In the genomic region with DNA sequence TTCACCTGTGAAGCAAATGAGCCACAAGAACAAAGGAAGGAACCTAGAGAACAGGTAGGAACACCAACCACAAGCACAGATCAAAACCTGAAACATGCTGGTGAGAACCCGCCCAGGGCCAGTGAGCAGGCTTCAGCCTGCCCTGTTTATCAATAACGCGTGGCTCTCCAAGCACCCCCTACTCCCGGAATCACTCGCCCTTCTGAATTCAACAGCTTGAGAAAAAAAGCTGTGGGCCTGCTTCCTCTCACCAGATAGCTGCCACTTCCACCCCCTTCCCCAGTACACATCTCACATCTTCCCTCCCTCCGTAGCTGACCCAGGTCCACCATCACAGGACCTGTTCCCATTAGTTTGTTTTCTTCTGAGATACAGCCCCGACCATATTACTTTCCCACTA, we compare ENCODE assay signal across 9 cellular contexts. TPM values are rescaled to one million over a fixed set of nuclear protein-coding genes. Genes with fewer than 3 reads are reported as not detected.
DNase-seq lines count a peak whose midpoint lies in the region; ATAC-seq and TF ChIP-seq lines count a peak whose summit lies in the region.
"Had no signal": no experiment of that assay in that cellular context is flagged by ENCODE, and none has a peak within 500 bp of the region (broad histone marks: within the 10 kb centered on the region; RNA-seq: fewer than 3 reads in every experiment).

No MANE protein-coding gene starts in this region.

- H3K9me3 Mint-ChIP-seq in Caco-2 (ENCODE audit: unreplicated experiment): no peaks in the 10 kb centered on the region
- H3K9me3 Mint-ChIP-seq in activated CD8-positive, alpha-beta T cell treated with anti-CD3 and anti-CD28 coated beads for 36 hours: no peaks in the 10 kb centered on the region
- no peaks in the 10 kb centered on the region for H3K9me3 Mint-ChIP-seq in naive thymus-derived CD4-positive, alpha-beta T cell

- H3K27me3 Mint-ChIP-seq in Caco-2 (ENCODE audit: insufficient read depth, unreplicated experiment): no peaks in the 10 kb centered on the region
- no peaks in the 10 kb centered on the region for H3K27me3 Mint-ChIP-seq in activated CD8-positive, alpha-beta T cell treated with anti-CD3 and anti-CD28 coated beads for 36 hours
- no peaks in the 10 kb centered on the region for H3K27me3 Mint-ChIP-seq in naive thymus-derived CD4-positive, alpha-beta T cell

- no peaks in the 10 kb centered on the region for H3K9me3 ChIP-seq in Caco-2
- no peaks in the 10 kb centered on the region for H3K9me3 ChIP-seq in naive thymus-derived CD4-positive, alpha-beta T cell (ENCODE audit: control insufficient read depth in 2 of 3, low read length in 3 of 3)

- intact Hi-C loops in Caco-2 (cut with micrococcal nuclease; ENCODE audit: unreplicated experiment): no loop called here
- intact Hi-C loops in activated CD8-positive, alpha-beta T cell treated with anti-CD3 and anti-CD28 coated beads for 36 hours (cut with micrococcal nuclease): no loop called here
- intact Hi-C loops in naive thymus-derived CD4-positive, alpha-beta T cell (cut with micrococcal nuclease): no loop called here

- no TSS peak for BruUV-seq in Caco-2 (replicated peaks; lab: Mats Ljungman, UMichigan)

- no peaks in the 10 kb centered on the region for H3K27me3 ChIP-seq in Caco-2 (replicated peaks; ENCODE audit: control insufficient read depth, insufficient read depth, low read length)
- H3K27me3 ChIP-seq in naive thymus-derived CD4-positive, alpha-beta T cell (ENCODE audit: control insufficient read depth in 2 of 2, insufficient read depth in 2 of 2, low read length in 2 of 2): no peaks in the 10 kb centered on the region

- peak overlapping the region; percentile 9 for H3K27ac Mint-ChIP-seq in Caco-2 (ENCODE audit: unreplicated experiment)
- peak overlapping the region; percentile 77 for H3K27ac Mint-ChIP-seq in activated CD8-positive, alpha-beta T cell treated with anti-CD3 and anti-CD28 coated beads for 36 hours
- peak overlapping the region; percentile 60 to 98 (median 86) for H3K27ac Mint-ChIP-seq in naive thymus-derived CD4-positive, alpha-beta T cell

- TF ChIP-seq CTCF in Caco-2 (IDR thresholded peaks at IDR 0.05; ENCODE audit: insufficient read depth in 1 of 2, low read depth in 1 of 2, low read length in 1 of 2, severe bottlenecking in 1 of 2, unreplicated experiment in 1 of 2): no peak
- no peak for TF ChIP-seq CTCF in activated CD8-positive, alpha-beta T cell treated with anti-CD3 and anti-CD28 coated beads for 36 hours (IDR thresholded peaks at IDR 0.05)

- H3K36me3 ChIP-seq in Caco-2 (ENCODE audit: control insufficient read depth, insufficient read depth, low read length): peaks cover 2% of the 10 kb centered on the region; the same call in 1 of the 2 replicates
- peaks cover 0 to 33% (median 5%) of the 10 kb centered on the region in 3 experiments for H3K36me3 ChIP-seq in naive thymus-derived CD4-positive, alpha-beta T cell (ENCODE audit: control insufficient read depth in 2 of 3, insufficient read depth in 3 of 3, low read length in 3 of 3)

- peaks cover 44% of the 10 kb centered on the region for H3K36me3 Mint-ChIP-seq in Caco-2 (ENCODE audit: insufficient read depth, unreplicated experiment)
- peaks cover 22% of the 10 kb centered on the region for H3K36me3 Mint-ChIP-seq in activated CD8-positive, alpha-beta T cell treated with anti-CD3 and anti-CD28 coated beads for 36 hours (ENCODE audit: low read depth)
- peaks cover 7 to 15% (median 9%) of the 10 kb centered on the region in 5 donors for H3K36me3 Mint-ChIP-seq in naive thymus-derived CD4-positive, alpha-beta T cell

- CTCF ChIA-PET in Caco-2 (lab: Charles Lee): no interaction called here
- CTCF ChIA-PET in activated CD8-positive, alpha-beta T cell treated with anti-CD3 and anti-CD28 coated beads for 36 hours (lab: Charles Lee): interaction anchor here (0.8 to 1.5 kb wide), 4 partner anchors 18 to 90 kb away, joined by 3 to 4 read pairs (median 4); no protein-coding TSS in a partner anchor
- CTCF ChIA-PET in naive thymus-derived CD4-positive, alpha-beta T cell (lab: Charles Lee): interaction anchor here (0.6 to 1.6 kb wide), 3 partner anchors 31 to 580 kb away, joined by 3 to 5 read pairs (median 3); no protein-coding TSS in a partner anchor

- POLR2A ChIA-PET in Caco-2 (lab: Charles Lee): no interaction called here
- POLR2A ChIA-PET in activated CD8-positive, alpha-beta T cell treated with anti-CD3 and anti-CD28 coated beads for 36 hours (lab: Charles Lee): interaction anchor here (0.9 kb wide), 1 partner anchor 9 kb away, joined by 4 read pairs; no protein-coding TSS in a partner anchor
- POLR2A ChIA-PET in naive thymus-derived CD4-positive, alpha-beta T cell (lab: Charles Lee): interaction anchor here (1.3 to 2.6 kb wide), 6 partner anchors 9 to 30 kb away, joined by 3 to 20 read pairs (median 5); a partner anchor contains a TSS

- H3K4me1 ChIP-seq in Caco-2: peaks cover 37% of the 10 kb centered on the region
- H3K4me1 ChIP-seq in naive thymus-derived CD4-positive, alpha-beta T cell (ENCODE audit: control insufficient read depth in 2 of 2, insufficient read depth in 2 of 2, low read length in 2 of 2): peaks cover 45 to 63% of the 10 kb centered on the region in 2 donors

- peak; percentile 38 for ATAC-seq in GM19395 (IDR thresholded peaks at IDR 0.05; ENCODE audit: unreplicated experiment)
- ATAC-seq in activated CD8-positive, alpha-beta T cell treated with anti-CD3 and anti-CD28 coated beads for 36 hours: peak; percentile 13
- no peak for ATAC-seq in naive thymus-derived CD4-positive, alpha-beta T cell
- ATAC-seq in HG03095 (IDR thresholded peaks at IDR 0.05; ENCODE audit: unreplicated experiment): no peak

- H3K4me3 Mint-ChIP-seq in Caco-2 (ENCODE audit: unreplicated experiment): no peak overlapping the region
- no peak overlapping the region for H3K4me3 Mint-ChIP-seq in activated CD8-positive, alpha-beta T cell treated with anti-CD3 and anti-CD28 coated beads for 36 hours
- peak overlapping the region; percentile 34 to 66 (median 55) for H3K4me3 Mint-ChIP-seq in naive thymus-derived CD4-positive, alpha-beta T cell

- H3K4me1 Mint-ChIP-seq in Caco-2 (ENCODE audit: low read depth, unreplicated experiment): peaks cover 34% of the 10 kb centered on the region
- peaks cover 74% of the 10 kb centered on the region for H3K4me1 Mint-ChIP-seq in activated CD8-positive, alpha-beta T cell treated with anti-CD3 and anti-CD28 coated beads for 36 hours (ENCODE audit: low read depth)
- peaks cover 62 to 71% (median 69%) of the 10 kb centered on the region in 7 donors for H3K4me1 Mint-ChIP-seq in naive thymus-derived CD4-positive, alpha-beta T cell

- DNase-seq in Caco-2 (no peak), iPS-NIHi7 (ENCODE audit: extremely low spot score) (no peak), amygdala (lab: John Stamatoyannopoulos, UW) (no peak), NOMO-1 treated with dmso at 0.1 percent for 144 hours (lab: John Stamatoyannopoulos, UW; ENCODE audit: unreplicated experiment) (no peak)
- no peak for DNase-seq in activated CD8-positive, alpha-beta T cell treated with anti-CD3 and anti-CD28 coated beads for 36 hours
- no peak for DNase-seq in naive thymus-derived CD4-positive, alpha-beta T cell
- DNase-seq: DMS79 treated with DMSO at 0.1 percent for 48 hours had no signal

- H3K27ac ChIP-seq in naive thymus-derived CD4-positive, alpha-beta T cell (ENCODE audit: low read depth, low read length): peak overlapping the region; percentile 20

- no peak overlapping the region for H3K4me3 ChIP-seq in Caco-2 (ENCODE audit: low read depth, low read length)
- no peak overlapping the region for H3K4me3 ChIP-seq in naive thymus-derived CD4-positive, alpha-beta T cell (ENCODE audit: low read length)

RNA-seq across cellular contexts. Expression of a gene that starts 30.4 kb away (rescaled TPM):
- 104 and 121 TPM in 2 replicates for total RNA-seq in Caco-2 (2022)
- total RNA-seq in activated CD8-positive, alpha-beta T cell treated with anti-CD3 and anti-CD28 coated beads for 36 hours: 10 to 100 TPM; 41.2 to 41.4 TPM
- 10 to 100 TPM; 40.7 to 86.2 (median 45.6) TPM for total RNA-seq in naive thymus-derived CD4-positive, alpha-beta T cell
- 10 to 100 TPM; 12.9 to 16.4 TPM for polyA plus RNA-seq in naive thymus-derived CD4-positive, alpha-beta T cell

Comparison
In these comparisons a context has a peak if more than half of its experiments do, and no peak if none do; other contexts are left out.
1. H3K27ac Mint-ChIP-seq: peak in every context shown above with its lines; median percentile 86 in naive thymus-derived CD4-positive, alpha-beta T cell; 77 in activated CD8-positive, alpha-beta T cell treated with anti-CD3 and anti-CD28 coated beads for 36 hours; 9 in Caco-2.
2. H3K4me3 Mint-ChIP-seq: peak in naive thymus-derived CD4-positive, alpha-beta T cell (10 of 10); none in Caco-2 (single experiment) and activated CD8-positive, alpha-beta T cell treated with anti-CD3 and anti-CD28 coated beads for 36 hours (single experiment).
3. ATAC-seq: peak in GM19395 (single experiment) and activated CD8-positive, alpha-beta T cell treated with anti-CD3 and anti-CD28 coated beads for 36 hours (single experiment); none in naive thymus-derived CD4-positive, alpha-beta T cell (single experiment) and HG03095 (single experiment).